In the genomic region with DNA sequence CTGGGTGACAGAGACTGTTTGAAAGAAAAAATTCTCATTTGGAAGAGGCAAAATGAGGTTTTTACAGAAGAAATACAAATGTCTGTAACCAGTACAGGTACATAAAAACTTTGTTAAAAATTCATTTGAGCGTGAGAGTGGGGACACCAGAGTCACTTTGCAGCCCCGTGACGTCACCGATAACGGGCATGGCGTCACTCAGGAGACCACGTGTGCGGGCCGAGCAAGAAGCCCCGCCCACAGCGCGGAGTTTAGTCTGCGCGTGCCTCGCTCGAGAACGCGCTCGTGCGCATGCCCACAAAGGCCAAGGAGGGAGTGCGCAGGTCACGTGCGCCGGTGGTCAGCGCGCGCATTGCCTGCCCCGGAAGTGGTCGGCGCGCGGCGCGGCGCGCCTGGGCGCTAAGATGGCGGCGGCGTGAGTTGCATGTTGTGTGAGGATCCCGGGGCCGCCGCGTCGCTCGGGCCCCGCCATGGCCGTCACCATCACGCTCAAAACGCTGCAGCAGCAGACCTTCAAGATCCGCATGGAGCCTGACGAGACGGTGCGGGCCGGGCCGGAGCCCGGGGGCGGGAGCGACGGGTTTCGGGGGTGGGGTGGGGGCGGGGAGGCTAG, we compare ENCODE assay signal across 8 cellular contexts. TPM values are rescaled to one million over a fixed set of nuclear protein-coding genes. Genes with fewer than 3 reads are reported as not detected.
DNase-seq lines count a peak whose midpoint lies in the region; ATAC-seq, FAIRE-seq and TF ChIP-seq lines count a peak whose summit lies in the region.

A gene (plus strand): TSS at position 384 of the 613 bp plus-strand sequence. CDS start 87 bp downstream, at position 471.

- peak; percentile 81 for ATAC-seq in GM19397 (IDR thresholded peaks at IDR 0.05; ENCODE audit: unreplicated experiment)
- peak; percentile 50 for ATAC-seq in HG03571 (IDR thresholded peaks at IDR 0.05; ENCODE audit: unreplicated experiment)
- peak; percentile 79 for ATAC-seq in HepG2

- peaks cover 41% of the 10 kb centered on the region for H3K4me1 ChIP-seq in HepG2 (ENCODE audit: insufficient read depth, low read length)

- in situ Hi-C loops in HepG2 (cut with HindIII; ENCODE audit: extremely low pct_ligation_motif_present, low pct_unique_long_range_greater_than_20kb), result no loop called here

- intact Hi-C loops in HepG2 (cut with micrococcal nuclease; ENCODE audit: unreplicated experiment), result no loop called here

- TF ChIP-seq CTCF in HepG2 (CRISPR knock-in tag; IDR thresholded peaks at IDR 0.05), result 0 out of 2 replicates have a peak, but pooled peaks have one; percentile 6

- peak within 1 kb of the TSS; percentile 91 for H3K27ac ChIP-seq in HepG2 (ENCODE audit: extremely low read length, insufficient read depth, low read length)

- 2% methylated on average over 7 of the region's 62 CpGs for WGBS in HepG2 (ENCODE audit: low lambda C conversion rate)

- H3K4me2 ChIP-seq in HepG2 (ENCODE audit: low read depth, low read length), result peak within 1 kb of the TSS; percentile 74

- no peaks in the 10 kb centered on the region; a peak in 1 of 5 replicates for H3K27me3 ChIP-seq in HepG2 (ENCODE audit: control insufficient read depth in 1 of 2, insufficient read depth in 2 of 2, low read length in 2 of 2)

- peak; percentile 82 for FAIRE-seq in HepG2 (lab: Jason Lieb, UNC)

- peaks cover 30% of the 10 kb centered on the region for H3K79me2 ChIP-seq in HepG2 (ENCODE audit: insufficient read depth, low read length)

- H3K4me3 ChIP-seq in HepG2 (replicated peaks in 1 of 3; ENCODE audit: insufficient read depth in 1 of 3, low read depth in 2 of 3, low read length in 3 of 3), result peak within 1 kb of the TSS; percentile 82 to 89 (median 84)

- no peak for TF ChIP-seq EP300 in HepG2 (IDR thresholded peaks at IDR 0.05; ENCODE audit: low read depth in 2 of 2, low read length in 2 of 2)
- 0 out of 2 replicates have a peak, but pooled peaks have one; percentile 28 for TF ChIP-seq EP300 in HepG2 (CRISPR knock-in tag; IDR thresholded peaks at IDR 0.05; ENCODE audit: borderline replicate concordance)

- H2AFZ ChIP-seq in HepG2 (ENCODE audit: low read length), result no peak within 1 kb of the TSS

- TF ChIP-seq POLR2A in HepG2 (IDR thresholded peaks at IDR 0.05; ENCODE audit: insufficient read depth in 1 of 2, low read depth in 2 of 2, low read length in 2 of 2), result peak; percentile 78 to 90

- H4K20me1 ChIP-seq in HepG2 (ENCODE audit: insufficient read depth, low read length), result peaks cover under 1% of the 10 kb centered on the region; the same call in 1 of the 2 replicates

- no peaks in the 10 kb centered on the region for H3K9me3 ChIP-seq in HepG2 (ENCODE audit: low read length)

- TF ChIP-seq RAD21 in HepG2 (CRISPR knock-in tag; IDR thresholded peaks at IDR 0.05), result peak; percentile 61

- H3K9ac ChIP-seq in HepG2 (ENCODE audit: insufficient read depth, low read depth, low read length), result peak within 1 kb of the TSS; percentile 91

- no TSS peak for BruUV-seq in HepG2 (replicated peaks; lab: Mats Ljungman, UMichigan)

- CTCF ChIA-PET in HepG2 (lab: Yijun Ruan, JAX; ENCODE audit: low intra/inter-chr PET ratio, low total read pairs), result no interaction called here

- peaks cover 26 to 61% of the 10 kb centered on the region in 2 experiments for H3K36me3 ChIP-seq in HepG2 (replicated peaks in 1 of 2; ENCODE audit: control insufficient read depth in 1 of 2, insufficient read depth in 2 of 2, low read length in 2 of 2)

- DNase-seq in CD1c-positive myeloid dendritic cell (ENCODE audit: extremely low spot score) (peak; percentile 100), NCI-H774 (lab: John Stamatoyannopoulos, UW) (peak; percentile 96), dermis blood vessel endothelial cell (peak; percentile 99), HepG2 (ENCODE audit: low spot score) (peak; percentile 93)
- DNase-seq in activated CD4-positive, alpha-beta T cell treated with anti-CD3 and anti-CD28 coated beads, Interleukin-2, amount 50 U/mL, for 4 hours, result peak; percentile 95 to 98
- DNase-seq in stimulated activated CD4-positive, alpha-beta T cell treated with anti-CD3 and anti-CD28 coated beads, Interleukin-2, amount 100 ng/mL, for 48 hours, result peak; percentile 99

- POLR2A ChIA-PET in HepG2 (lab: Yijun Ruan, JAX), result interaction anchor here (0.8 to 1.8 kb wide), 9 partner anchors 8 to 208 kb away, joined by 3 to 25 read pairs (median 4); a partner anchor contains a TSS

TF ChIP-seq in HepG2, 621 proteins besides CTCF, POLR2A, EP300 and RAD21 (continues in another document):
- TF ChIP-seq, protein P1, sequence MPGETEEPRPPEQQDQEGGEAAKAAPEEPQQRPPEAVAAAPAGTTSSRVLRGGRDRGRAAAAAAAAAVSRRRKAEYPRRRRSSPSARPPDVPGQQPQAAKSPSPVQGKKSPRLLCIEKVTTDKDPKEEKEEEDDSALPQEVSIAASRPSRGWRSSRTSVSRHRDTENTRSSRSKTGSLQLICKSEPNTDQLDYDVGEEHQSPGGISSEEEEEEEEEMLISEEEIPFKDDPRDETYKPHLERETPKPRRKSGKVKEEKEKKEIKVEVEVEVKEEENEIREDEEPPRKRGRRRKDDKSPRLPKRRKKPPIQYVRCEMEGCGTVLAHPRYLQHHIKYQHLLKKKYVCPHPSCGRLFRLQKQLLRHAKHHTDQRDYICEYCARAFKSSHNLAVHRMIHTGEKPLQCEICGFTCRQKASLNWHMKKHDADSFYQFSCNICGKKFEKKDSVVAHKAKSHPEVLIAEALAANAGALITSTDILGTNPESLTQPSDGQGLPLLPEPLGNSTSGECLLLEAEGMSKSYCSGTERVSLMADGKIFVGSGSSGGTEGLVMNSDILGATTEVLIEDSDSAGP (CRISPR knock-in tag; IDR thresholded peaks at IDR 0.05; ENCODE audit: borderline replicate concordance), result peak; percentile 82
- peak; percentile 63; the same call in 1 of the 2 replicates for TF ChIP-seq TGIF2 (CRISPR knock-in tag; IDR thresholded peaks at IDR 0.05)
- TF ChIP-seq FOSL2 (CRISPR knock-in tag; IDR thresholded peaks at IDR 0.05), result peak; percentile 59; the same call in 1 of the 2 replicates
- TF ChIP-seq SRF (IDR thresholded peaks at IDR 0.05; ENCODE audit: low read depth, low read length), result no peak
- TF ChIP-seq, protein P2, sequence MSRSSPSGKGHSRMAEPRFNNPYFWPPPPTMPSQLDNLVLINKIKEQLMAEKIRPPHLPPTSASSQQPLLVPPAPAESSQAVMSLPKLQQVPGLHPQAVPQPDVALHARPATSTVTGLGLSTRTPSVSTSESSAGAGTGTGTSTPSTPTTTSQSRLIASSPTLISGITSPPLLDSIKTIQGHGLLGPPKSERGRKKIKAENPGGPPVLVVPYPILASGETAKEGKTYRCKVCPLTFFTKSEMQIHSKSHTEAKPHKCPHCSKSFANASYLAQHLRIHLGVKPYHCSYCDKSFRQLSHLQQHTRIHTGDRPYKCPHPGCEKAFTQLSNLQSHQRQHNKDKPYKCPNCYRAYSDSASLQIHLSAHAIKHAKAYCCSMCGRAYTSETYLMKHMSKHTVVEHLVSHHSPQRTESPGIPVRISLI (CRISPR knock-in tag; IDR thresholded peaks at IDR 0.05; ENCODE audit: borderline replicate concordance), result 0 out of 2 replicates have a peak, but pooled peaks have one; percentile 44
- TF ChIP-seq, protein P3, sequence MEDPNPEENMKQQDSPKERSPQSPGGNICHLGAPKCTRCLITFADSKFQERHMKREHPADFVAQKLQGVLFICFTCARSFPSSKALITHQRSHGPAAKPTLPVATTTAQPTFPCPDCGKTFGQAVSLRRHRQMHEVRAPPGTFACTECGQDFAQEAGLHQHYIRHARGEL (CRISPR knock-in tag; IDR thresholded peaks at IDR 0.05), result no peak
- peak; percentile 77 for TF ChIP-seq ZNF264 (CRISPR knock-in tag; IDR thresholded peaks at IDR 0.05)
- no peak for TF ChIP-seq SP1 (IDR thresholded peaks at IDR 0.05)
- peak; percentile 84; the same call in 1 of the 2 replicates for TF ChIP-seq SP1 (CRISPR knock-in tag; IDR thresholded peaks at IDR 0.05)
- peak; percentile 99 for TF ChIP-seq ATF7 (IDR thresholded peaks at IDR 0.05)
- peak; percentile 84 for TF ChIP-seq ATF7 (CRISPR knock-in tag; IDR thresholded peaks at IDR 0.05)
- TF ChIP-seq, protein P4, sequence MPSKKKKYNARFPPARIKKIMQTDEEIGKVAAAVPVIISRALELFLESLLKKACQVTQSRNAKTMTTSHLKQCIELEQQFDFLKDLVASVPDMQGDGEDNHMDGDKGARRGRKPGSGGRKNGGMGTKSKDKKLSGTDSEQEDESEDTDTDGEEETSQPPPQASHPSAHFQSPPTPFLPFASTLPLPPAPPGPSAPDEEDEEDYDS (CRISPR knock-in tag; IDR thresholded peaks at IDR 0.05), result peak; percentile 66
- peak; percentile 61; the same call in 1 of the 2 replicates for TF ChIP-seq ZSCAN22 (CRISPR knock-in tag; IDR thresholded peaks at IDR 0.05)

RNA-seq across cellular contexts. Expression of the gene that starts here (rescaled TPM):
- 52.9 and 98.1 TPM in 2 replicates for total RNA-seq in dermis blood vessel endothelial cell
- total RNA-seq in HepG2 (2016; rRNA removed; fragmentation: Illumina TruSeq; extraction: Trizol), result 34.6 and 42.5 TPM in 2 replicates
- 64.7 and 77.4 TPM in 2 replicates for total RNA-seq in HepG2 (2016; cell fraction: cytosol; rRNA removed; fragmentation: Illumina TruSeq; extraction: Trizol; ENCODE audit: low read depth)
- 29.6 and 43.3 TPM in 2 replicates for total RNA-seq in HepG2 (2016; cell fraction: insoluble cytoplasmic fraction; rRNA removed; fragmentation: Illumina TruSeq; extraction: Trizol)
- 95.2 and 117 TPM in 2 replicates for total RNA-seq in HepG2 (2016; cell fraction: membrane; rRNA removed; fragmentation: Illumina TruSeq; extraction: Trizol)
- 27.5 and 30.5 TPM in 2 replicates for total RNA-seq in HepG2 (2016; cell fraction: nucleus; rRNA removed; fragmentation: Illumina TruSeq; extraction: Trizol)
- polyA plus RNA-seq in HepG2 (2011; rRNA removed), result 50.3 and 54.2 TPM in 2 replicates
- 51.8 and 73.5 TPM in 2 replicates for polyA plus RNA-seq in HepG2 (2011; cell fraction: cytosol; rRNA removed)
- polyA plus RNA-seq in HepG2 (2011; cell fraction: nucleus; rRNA removed), result 80.8 and 87.8 TPM in 2 replicates
- 95.7 and 105 TPM in 2 replicates for polyA plus RNA-seq in HepG2 (2012)
- 137 and 157 TPM in 2 replicates for polyA plus RNA-seq in HepG2 (2016; cell fraction: cytosol; fragmentation: Illumina TruSeq; extraction: Trizol; ENCODE audit: low read depth)
- polyA plus RNA-seq in HepG2 (2016; cell fraction: insoluble cytoplasmic fraction; fragmentation: Illumina TruSeq; extraction: Trizol; ENCODE audit: low read depth), result 55.9 and 73.5 TPM in 2 replicates
- polyA plus RNA-seq in HepG2 (2016; cell fraction: membrane; fragmentation: Illumina TruSeq; extraction: Trizol; ENCODE audit: low read depth), result 175 and 195 TPM in 2 replicates
- 90.3 and 97.5 TPM in 2 replicates for polyA plus RNA-seq in HepG2 (2016; cell fraction: nucleus; fragmentation: Illumina TruSeq; extraction: Trizol; ENCODE audit: insufficient read depth, low read depth)
- 54.6 and 102 TPM in 2 replicates for polyA minus RNA-seq in HepG2 (2011; rRNA and poly(A)+ RNA removed; ENCODE audit: low replicate concordance)
- 52.5 and 54.0 TPM in 2 replicates for polyA minus RNA-seq in HepG2 (2011; cell fraction: cytosol; rRNA and poly(A)+ RNA removed)
- polyA minus RNA-seq in HepG2 (2011; cell fraction: nucleus; rRNA and poly(A)+ RNA removed), result 20.0 and 27.4 TPM in 2 replicates

Comparison
In these comparisons a context has a peak if more than half of its experiments do, and no peak if none do; other contexts are left out.
1. Peak in every context shown above with its lines: DNase-seq, ATAC-seq, H3K4me3 ChIP-seq and H3K27ac ChIP-seq.